12 cellular contexts compared by ENCODE assay signal in the genomic region with DNA sequence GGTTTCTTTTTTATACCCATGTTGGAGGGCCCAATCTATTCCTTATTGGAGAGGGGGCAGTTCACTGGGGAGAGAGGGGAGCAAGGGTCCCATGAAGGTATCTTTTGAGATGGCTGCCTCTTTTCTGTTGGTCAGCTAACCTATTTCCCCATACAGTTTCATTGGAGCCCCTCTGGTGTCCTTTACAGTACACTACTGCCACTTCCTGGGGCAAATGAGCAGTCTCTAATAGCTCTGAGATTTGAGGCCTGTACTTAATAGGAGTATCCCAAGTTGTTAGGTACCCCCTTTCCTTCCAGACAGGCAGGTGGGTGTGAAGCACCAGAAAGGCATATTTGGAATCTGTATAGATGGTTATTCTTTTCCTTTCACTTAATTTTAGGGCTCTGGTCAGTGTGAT. TPM values are rescaled to one million over a fixed set of nuclear protein-coding genes. Genes with fewer than 3 reads are reported as not detected.
A peak's percentile ranks its signal among the peaks of the same experiment; 100 is the strongest.
DNase-seq lines count a peak whose midpoint lies in the region; ATAC-seq, FAIRE-seq and TF ChIP-seq lines count a peak whose summit lies in the region.
"Had no signal": no experiment of that assay in that cellular context is flagged by ENCODE, and none has a peak within 500 bp of the region (broad histone marks: within the 10 kb centered on the region; RNA-seq: fewer than 3 reads in every experiment).

No MANE protein-coding gene starts in this region.

- ATAC-seq in GM21529 (IDR thresholded peaks at IDR 0.05; ENCODE audit: unreplicated experiment) (no peak), HG02884 (IDR thresholded peaks at IDR 0.05; ENCODE audit: unreplicated experiment) (no peak)

- no peaks in the 10 kb centered on the region for H3K79me2 ChIP-seq in SK-N-SH (ENCODE audit: insufficient read depth)
- H3K79me2 ChIP-seq in keratinocyte (ENCODE audit: control insufficient read depth, insufficient read depth, low read length): no peaks in the 10 kb centered on the region

- H3K36me3 ChIP-seq in SK-N-SH (replicated peaks in 1 of 2; ENCODE audit: control insufficient read depth in 1 of 2, insufficient read depth in 2 of 2, low read length in 1 of 2) (no peaks in the 10 kb centered on the region), keratinocyte (ENCODE audit: control insufficient read depth in 2 of 2, extremely low read depth in 1 of 2, insufficient read depth in 2 of 2, low read length in 2 of 2) (no peaks in the 10 kb centered on the region)

- H3K4me2 ChIP-seq in SK-N-SH (no peak overlapping the region), keratinocyte (ENCODE audit: control insufficient read depth, extremely low read depth, insufficient read depth, low read depth, low read length) (no peak overlapping the region)

- peak; percentile 49 for TF ChIP-seq RAD21 in SK-N-SH (IDR thresholded peaks at IDR 0.05; ENCODE audit: low read length)

- H3K9me2 ChIP-seq in SK-N-SH: no peaks in the 10 kb centered on the region

- H3K4me3 ChIP-seq in AG09309 (ENCODE audit: control insufficient read depth, low read depth, low read length) (no peak overlapping the region), GM12865 (ENCODE audit: low read depth, low read length) (no peak overlapping the region), SK-N-SH (ENCODE audit: low read depth in 2 of 2, low read length in 1 of 2) (no peak overlapping the region), keratinocyte (ENCODE audit: control insufficient read depth in 2 of 3, extremely low read depth in 1 of 3, insufficient read depth in 2 of 3, low read depth in 1 of 3, low read length in 3 of 3) (no peak overlapping the region)

- H3F3A ChIP-seq in SK-N-SH (replicated peaks; ENCODE audit: insufficient read depth): no peaks in the 10 kb centered on the region

- TF ChIP-seq EP300 in SK-N-SH (IDR thresholded peaks at IDR 0.05; ENCODE audit: borderline replicate concordance in 1 of 2, low read depth in 1 of 2, low read length in 1 of 2): no peak

- CTCF ChIA-PET in SK-N-SH (lab: Yijun Ruan, JAX): interaction anchor here (0.9 to 3.9 kb wide), 2 partner anchors 171 to 204 kb away, joined by 3 to 16 read pairs; no protein-coding TSS in a partner anchor

- TF ChIP-seq CTCF in AG09309 (IDR thresholded peaks at IDR 0.05; ENCODE audit: control insufficient read depth, insufficient read depth, low read depth, low read length, missing control alignments) (peak; percentile 45), GM12865 (IDR thresholded peaks at IDR 0.05; ENCODE audit: insufficient read depth, low read depth, low read length, missing control alignments) (peak; percentile 27), SK-N-SH (IDR thresholded peaks at IDR 0.05) (peak; percentile 25), keratinocyte (optimal IDR thresholded peaks at IDR 0.05 in 1 of 3, IDR thresholded peaks at IDR 0.05 in 1 of 3, conservative IDR thresholded peaks at IDR 0.05 in 1 of 3; ENCODE audit: extremely low read depth in 1 of 3, insufficient read depth in 2 of 3, low read length in 3 of 3) (peak in 2 of 3 experiments; percentile 3 to 38)

- H3K4me1 ChIP-seq in SK-N-SH (ENCODE audit: control insufficient read depth in 1 of 2, insufficient read depth in 2 of 2, low read depth in 1 of 2, low read length in 1 of 2) (peaks cover 0 to 4% of the 10 kb centered on the region in 2 experiments; a peak in 1 of 4 replicates), keratinocyte (ENCODE audit: control insufficient read depth, extremely low read depth, insufficient read depth, low read length) (peaks cover 2% of the 10 kb centered on the region)

- H3K27me3 ChIP-seq in SK-N-SH (ENCODE audit: insufficient read depth) (no peaks in the 10 kb centered on the region), keratinocyte (ENCODE audit: control insufficient read depth, extremely low read depth, insufficient read depth, low read length) (no peaks in the 10 kb centered on the region)

- no peak overlapping the region for H3K27ac ChIP-seq in SK-N-SH (ENCODE audit: low read depth in 2 of 2, low read length in 1 of 2)
- H3K27ac ChIP-seq in keratinocyte (ENCODE audit: control insufficient read depth, insufficient read depth, low read length): no peak overlapping the region

- POLR2A ChIA-PET in SK-N-SH (lab: Yijun Ruan, JAX): no interaction called here

- H3K9ac ChIP-seq in SK-N-SH (no peak overlapping the region), keratinocyte (ENCODE audit: control insufficient read depth, extremely low read depth, insufficient read depth, low read length) (no peak overlapping the region)

- H4K20me1 ChIP-seq in SK-N-SH (ENCODE audit: insufficient read depth) (no peaks in the 10 kb centered on the region), keratinocyte (ENCODE audit: control insufficient read depth, extremely low read depth, insufficient read depth, low read length) (no peaks in the 10 kb centered on the region)

- FAIRE-seq in keratinocyte (lab: Jason Lieb, UNC): no peak

- H3K9me3 ChIP-seq in SK-N-SH (no peaks in the 10 kb centered on the region), keratinocyte (ENCODE audit: control insufficient read depth, low read depth, low read length) (no peaks in the 10 kb centered on the region)

- dilution Hi-C loops in keratinocyte (cut with MboI; ENCODE audit: extremely low pct_ligation_motif_present, low sequenced_read_pairs): no loop called here

- DNase-seq in AG09309 (ENCODE audit: low read depth) (no peak), GM12865 (ENCODE audit: low read depth) (peak; percentile 18), SK-N-SH (no peak), keratinocyte (ENCODE audit: low read depth, low spot score) (no peak), HK-2 (ENCODE audit: unreplicated experiment) (no peak), NCI-H345 (lab: John Stamatoyannopoulos, UW) (no peak)
- DNase-seq: immature natural killer cell, NCI-H526 treated with DMSO at 0.1 percent for 48 hours, retina, SIG-M5 had no signal

- H3K9me1 ChIP-seq in keratinocyte (ENCODE audit: control insufficient read depth, extremely low read depth, insufficient read depth, low read length): no peaks in the 10 kb centered on the region

- H2AFZ ChIP-seq in SK-N-SH (ENCODE audit: low read depth): no peak overlapping the region
- no peak overlapping the region for H2AFZ ChIP-seq in keratinocyte (ENCODE audit: control insufficient read depth, low read length)

TF ChIP-seq in SK-N-SH, 30 proteins besides CTCF, POLR2A, EP300 and RAD21:
- no peak for TF ChIP-seq FOXJ3 (CRISPR knock-in tag; IDR thresholded peaks at IDR 0.05)
- TF ChIP-seq, protein P1, sequence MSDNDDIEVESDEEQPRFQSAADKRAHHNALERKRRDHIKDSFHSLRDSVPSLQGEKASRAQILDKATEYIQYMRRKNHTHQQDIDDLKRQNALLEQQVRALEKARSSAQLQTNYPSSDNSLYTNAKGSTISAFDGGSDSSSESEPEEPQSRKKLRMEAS (IDR thresholded peaks at IDR 0.05; ENCODE audit: low read depth): no peak
- peak; percentile 30; the same call in 1 of the 2 replicates for TF ChIP-seq SMC3 (IDR thresholded peaks at IDR 0.05; ENCODE audit: low read depth, low read length)
- TF ChIP-seq MXI1 (IDR thresholded peaks at IDR 0.05; ENCODE audit: low read depth, low read length): no peak
- TF ChIP-seq, protein P2, sequence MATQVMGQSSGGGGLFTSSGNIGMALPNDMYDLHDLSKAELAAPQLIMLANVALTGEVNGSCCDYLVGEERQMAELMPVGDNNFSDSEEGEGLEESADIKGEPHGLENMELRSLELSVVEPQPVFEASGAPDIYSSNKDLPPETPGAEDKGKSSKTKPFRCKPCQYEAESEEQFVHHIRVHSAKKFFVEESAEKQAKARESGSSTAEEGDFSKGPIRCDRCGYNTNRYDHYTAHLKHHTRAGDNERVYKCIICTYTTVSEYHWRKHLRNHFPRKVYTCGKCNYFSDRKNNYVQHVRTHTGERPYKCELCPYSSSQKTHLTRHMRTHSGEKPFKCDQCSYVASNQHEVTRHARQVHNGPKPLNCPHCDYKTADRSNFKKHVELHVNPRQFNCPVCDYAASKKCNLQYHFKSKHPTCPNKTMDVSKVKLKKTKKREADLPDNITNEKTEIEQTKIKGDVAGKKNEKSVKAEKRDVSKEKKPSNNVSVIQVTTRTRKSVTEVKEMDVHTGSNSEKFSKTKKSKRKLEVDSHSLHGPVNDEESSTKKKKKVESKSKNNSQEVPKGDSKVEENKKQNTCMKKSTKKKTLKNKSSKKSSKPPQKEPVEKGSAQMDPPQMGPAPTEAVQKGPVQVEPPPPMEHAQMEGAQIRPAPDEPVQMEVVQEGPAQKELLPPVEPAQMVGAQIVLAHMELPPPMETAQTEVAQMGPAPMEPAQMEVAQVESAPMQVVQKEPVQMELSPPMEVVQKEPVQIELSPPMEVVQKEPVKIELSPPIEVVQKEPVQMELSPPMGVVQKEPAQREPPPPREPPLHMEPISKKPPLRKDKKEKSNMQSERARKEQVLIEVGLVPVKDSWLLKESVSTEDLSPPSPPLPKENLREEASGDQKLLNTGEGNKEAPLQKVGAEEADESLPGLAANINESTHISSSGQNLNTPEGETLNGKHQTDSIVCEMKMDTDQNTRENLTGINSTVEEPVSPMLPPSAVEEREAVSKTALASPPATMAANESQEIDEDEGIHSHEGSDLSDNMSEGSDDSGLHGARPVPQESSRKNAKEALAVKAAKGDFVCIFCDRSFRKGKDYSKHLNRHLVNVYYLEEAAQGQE (IDR thresholded peaks at IDR 0.05; ENCODE audit: low read depth, low read length): no peak

RNA-seq across cellular contexts. Expression of a gene that starts 41.3 kb away (rescaled TPM):
- polyA plus RNA-seq in SK-N-SH (2012; rRNA removed) (not detected in 2 replicates), keratinocyte (not detected in 3 replicates)
- polyA plus RNA-seq in SK-N-SH (2012; cell fraction: cytosol; rRNA removed): not detected in 2 replicates
- not detected in 2 replicates for polyA plus RNA-seq in SK-N-SH (2012; cell fraction: nucleus; rRNA removed)
- not detected for polyA plus RNA-seq in keratinocyte (2011; ENCODE audit: low read depth)
- not detected in 2 replicates for polyA plus RNA-seq in keratinocyte (2011; cell fraction: cytosol; rRNA removed)
- not detected in 2 replicates for polyA plus RNA-seq in keratinocyte (2011; cell fraction: nucleus; rRNA removed)
- polyA plus RNA-seq in keratinocyte (2012; ENCODE audit: low replicate concordance): not detected in 2 replicates
- not detected in 3 replicates for polyA minus RNA-seq in keratinocyte
- not detected for polyA minus RNA-seq in keratinocyte (2011; cell fraction: cytosol; rRNA and poly(A)+ RNA removed)
- polyA minus RNA-seq in keratinocyte (2011; cell fraction: nucleus; rRNA and poly(A)+ RNA removed): not detected in 2 replicates
- polyA plus RNA-seq: immature natural killer cell had no signal

RNA-seq across cellular contexts. Expression of a gene that starts 42.6 kb away (rescaled TPM):
- not detected in 2 replicates for polyA plus RNA-seq in SK-N-SH (2012; rRNA removed)
- not detected in 2 replicates for polyA plus RNA-seq in SK-N-SH (2012; cell fraction: cytosol; rRNA removed)
- not detected in 2 replicates for polyA plus RNA-seq in SK-N-SH (2012; cell fraction: nucleus; rRNA removed)
- not detected in 3 replicates for polyA plus RNA-seq in keratinocyte
- not detected for polyA plus RNA-seq in keratinocyte (2011; ENCODE audit: low read depth)
- not detected in 2 replicates for polyA plus RNA-seq in keratinocyte (2011; cell fraction: cytosol; rRNA removed)
- polyA plus RNA-seq in keratinocyte (2011; cell fraction: nucleus; rRNA removed): not detected in 2 replicates
- not detected in 2 replicates for polyA plus RNA-seq in keratinocyte (2012; ENCODE audit: low replicate concordance)
- not detected in 3 replicates for polyA minus RNA-seq in keratinocyte
- polyA minus RNA-seq in keratinocyte (2011; cell fraction: cytosol; rRNA and poly(A)+ RNA removed): not detected
- polyA minus RNA-seq in keratinocyte (2011; cell fraction: nucleus; rRNA and poly(A)+ RNA removed): not detected in 2 replicates
- polyA plus RNA-seq: immature natural killer cell had no signal
